In genomic region chr22:45036154-45036553, GRCh38 we compare ENCODE assay signal across 17 cellular contexts. TPM values are rescaled to one million over a fixed set of nuclear protein-coding genes. Genes with fewer than 3 reads are reported as not detected.
DNase-seq lines count a peak whose midpoint lies in the region; ATAC-seq, FAIRE-seq and TF ChIP-seq lines count a peak whose summit lies in the region.
"Had no signal": no experiment of that assay in that cellular context is flagged by ENCODE, and none has a peak within 500 bp of the region (broad histone marks: within the 10 kb centered on the region; RNA-seq: fewer than 3 reads in every experiment).

No MANE protein-coding gene starts in this region.

- H3K79me2 ChIP-seq in astrocyte (ENCODE audit: insufficient read depth, low read length) (no peaks in the 10 kb centered on the region), neural progenitor cell (ENCODE audit: low read depth) (no peaks in the 10 kb centered on the region)

- H3K27me3 Mint-ChIP-seq in MCF 10A (ENCODE audit: insufficient read depth, unreplicated experiment) (peaks cover 67% of the 10 kb centered on the region), astrocyte (ENCODE audit: low read depth, unreplicated experiment) (peaks cover 66% of the 10 kb centered on the region), neural progenitor cell (ENCODE audit: insufficient read depth, low read depth) (peaks cover 6% of the 10 kb centered on the region)

- no peaks in the 10 kb centered on the region for H3K9me3 Mint-ChIP-seq in MCF 10A (ENCODE audit: unreplicated experiment)
- peaks cover 8% of the 10 kb centered on the region for H3K9me3 Mint-ChIP-seq in astrocyte (ENCODE audit: unreplicated experiment)
- peaks cover 11% of the 10 kb centered on the region for H3K9me3 Mint-ChIP-seq in neural progenitor cell
- H3K9me3 Mint-ChIP-seq: activated T-cell treated with anti-CD3 and anti-CD28 coated beads, Interleukin-2, amount 50 U/mL, for 4 hours had no signal

- no peak overlapping the region for H3K27ac Mint-ChIP-seq in MCF 10A (ENCODE audit: low read depth, unreplicated experiment)
- no peak overlapping the region for H3K27ac Mint-ChIP-seq in astrocyte (ENCODE audit: unreplicated experiment)
- H3K27ac Mint-ChIP-seq in neural progenitor cell, result no peak overlapping the region
- H3K27ac Mint-ChIP-seq: activated CD4-positive, alpha-beta T cell treated with anti-CD3 and anti-CD28 coated beads, Interleukin-2, amount 10 ng/mL, durations not matched to agents 7 days and 5 days; naive B cell had no signal

- H3K4me3 Mint-ChIP-seq in MCF 10A (ENCODE audit: unreplicated experiment), result no peak overlapping the region
- no peak overlapping the region for H3K4me3 Mint-ChIP-seq in astrocyte (ENCODE audit: unreplicated experiment)
- H3K4me3 Mint-ChIP-seq in neural progenitor cell, result no peak overlapping the region
- H3K4me3 Mint-ChIP-seq: activated CD4-positive, alpha-beta T cell treated with anti-CD3 and anti-CD28 coated beads, Interleukin-2, amount 10 ng/mL, durations not matched to agents 7 days and 5 days; activated T-cell treated with anti-CD3 and anti-CD28 coated beads, Interleukin-2, amount 50 U/mL, for 4 hours; naive B cell had no signal

- TF ChIP-seq CTCF in MCF 10A (IDR thresholded peaks at IDR 0.05; ENCODE audit: unreplicated experiment), result no peak
- no peak for TF ChIP-seq CTCF in breast epithelium (IDR thresholded peaks at IDR 0.05)
- no peak for TF ChIP-seq CTCF in astrocyte (IDR thresholded peaks at IDR 0.05; ENCODE audit: insufficient read depth, low read depth, low read length)
- TF ChIP-seq CTCF in lower lobe of right lung (IDR thresholded peaks at IDR 0.05), result no peak
- TF ChIP-seq CTCF in ascending aorta (IDR thresholded peaks at IDR 0.05), result no peak
- TF ChIP-seq CTCF in neural progenitor cell (IDR thresholded peaks at IDR 0.05), result no peak

- DNase-seq in MCF 10A (ENCODE audit: unreplicated experiment), result peak; percentile 23
- no peak for DNase-seq in breast epithelium (ENCODE audit: low spot score in 2 of 2)
- DNase-seq in astrocyte (ENCODE audit: low read depth), result peak; percentile 46
- peak; percentile 45 for DNase-seq in lower lobe of right lung
- no peak for DNase-seq in activated CD4-positive, alpha-beta T cell treated with anti-CD3 and anti-CD28 coated beads for 4 hours
- no peak for DNase-seq in ascending aorta (ENCODE audit: low spot score in 2 of 2)
- DNase-seq in neural progenitor cell (ENCODE audit: low spot score), result no peak
- DNase-seq: activated CD4-positive, alpha-beta T cell treated with anti-CD3 and anti-CD28 coated beads, Interleukin-2, amount 10 ng/mL, durations not matched to agents 7 days and 5 days; activated T-cell treated with anti-CD3 and anti-CD28 coated beads, Interleukin-2, amount 50 U/mL, for 4 hours; naive B cell; NCI-H2081; retina had no signal

- H2AFZ ChIP-seq in astrocyte (ENCODE audit: low read depth, low read length), result no peak overlapping the region
- no peak overlapping the region for H2AFZ ChIP-seq in neural progenitor cell (replicated peaks)

- no peak overlapping the region for H3K4me3 ChIP-seq in breast epithelium
- no peak overlapping the region for H3K4me3 ChIP-seq in astrocyte (ENCODE audit: insufficient read depth, low read depth, low read length)
- H3K4me3 ChIP-seq in lower lobe of right lung, result no peak overlapping the region
- H3K4me3 ChIP-seq in ascending aorta, result no peak overlapping the region
- no peak overlapping the region for H3K4me3 ChIP-seq in neural progenitor cell
- H3K4me3 ChIP-seq: SJSA1, suprapubic skin had no signal

- H3K4me1 Mint-ChIP-seq in MCF 10A (ENCODE audit: insufficient read depth, unreplicated experiment) (no peaks in the 10 kb centered on the region), astrocyte (ENCODE audit: low read depth, unreplicated experiment) (no peaks in the 10 kb centered on the region), neural progenitor cell (peaks cover 3% of the 10 kb centered on the region)
- H3K4me1 Mint-ChIP-seq: activated CD4-positive, alpha-beta T cell treated with anti-CD3 and anti-CD28 coated beads, Interleukin-2, amount 10 ng/mL, durations not matched to agents 7 days and 5 days; naive B cell had no signal

- no peaks in the 10 kb centered on the region for H3K36me3 ChIP-seq in breast epithelium
- no peaks in the 10 kb centered on the region for H3K36me3 ChIP-seq in astrocyte (ENCODE audit: insufficient read depth, low read length)
- H3K36me3 ChIP-seq in lower lobe of right lung, result no peaks in the 10 kb centered on the region
- no peaks in the 10 kb centered on the region for H3K36me3 ChIP-seq in ascending aorta
- no peaks in the 10 kb centered on the region for H3K36me3 ChIP-seq in neural progenitor cell
- H3K36me3 ChIP-seq: SJSA1, suprapubic skin had no signal

- no peaks in the 10 kb centered on the region for H4K20me1 ChIP-seq in astrocyte (ENCODE audit: insufficient read depth, low read length)
- H4K20me1 ChIP-seq in neural progenitor cell (ENCODE audit: low read depth), result no peaks in the 10 kb centered on the region

- intact Hi-C loops in MCF 10A (cut with micrococcal nuclease), result no loop called here
- intact Hi-C loops in breast epithelium (cut with DNase I; ENCODE audit: low total_unique reads), result no loop called here
- intact Hi-C loops in lower lobe of right lung (cut with DNase I), result no loop called here
- intact Hi-C loops in ascending aorta (cut with DNase I), result no loop called here

- FAIRE-seq in astrocyte (lab: Jason Lieb, UNC), result no peak

- H3K9ac ChIP-seq in astrocyte (ENCODE audit: low read length) (no peak overlapping the region), neural progenitor cell (no peak overlapping the region)

- H3K4me1 ChIP-seq in breast epithelium, result no peaks in the 10 kb centered on the region
- H3K4me1 ChIP-seq in astrocyte (ENCODE audit: insufficient read depth, low read length), result no peaks in the 10 kb centered on the region
- H3K4me1 ChIP-seq in lower lobe of right lung, result no peaks in the 10 kb centered on the region
- no peaks in the 10 kb centered on the region for H3K4me1 ChIP-seq in ascending aorta
- H3K4me1 ChIP-seq in neural progenitor cell, result no peaks in the 10 kb centered on the region
- H3K4me1 ChIP-seq: SJSA1, suprapubic skin had no signal

- CTCF ChIA-PET in MCF 10A (lab: Yijun Ruan, JAX), result no interaction called here

- H3F3A ChIP-seq in neural progenitor cell (ENCODE audit: low read depth), result no peaks in the 10 kb centered on the region

- H3K4me2 ChIP-seq in astrocyte (ENCODE audit: low read length), result peak overlapping the region; percentile 7
- H3K4me2 ChIP-seq in neural progenitor cell, result no peak overlapping the region

- TF ChIP-seq POLR2A in breast epithelium (IDR thresholded peaks at IDR 0.05), result no peak

- BruUV-seq in MCF 10A (replicated peaks; lab: Mats Ljungman, UMichigan), result no TSS peak

- H3K27me3 ChIP-seq in breast epithelium, result peaks cover 0 to 22% of the 10 kb centered on the region in 2 donors
- peaks cover 24% of the 10 kb centered on the region for H3K27me3 ChIP-seq in astrocyte (ENCODE audit: insufficient read depth, low read length)
- peaks cover 9% of the 10 kb centered on the region for H3K27me3 ChIP-seq in lower lobe of right lung (ENCODE audit: low read depth)
- H3K27me3 ChIP-seq in ascending aorta, result no peaks in the 10 kb centered on the region
- no peaks in the 10 kb centered on the region for H3K27me3 ChIP-seq in neural progenitor cell

- H3K9me3 ChIP-seq in breast epithelium (no peaks in the 10 kb centered on the region), astrocyte (ENCODE audit: insufficient read depth, low read depth, low read length) (no peaks in the 10 kb centered on the region), lower lobe of right lung (no peaks in the 10 kb centered on the region), ascending aorta (no peaks in the 10 kb centered on the region), neural progenitor cell (ENCODE audit: low read depth) (no peaks in the 10 kb centered on the region)
- H3K9me3 ChIP-seq: SJSA1, suprapubic skin had no signal

- H3K36me3 Mint-ChIP-seq in MCF 10A (ENCODE audit: insufficient read depth, unreplicated experiment) (peaks cover 4% of the 10 kb centered on the region), astrocyte (ENCODE audit: low read depth, unreplicated experiment) (no peaks in the 10 kb centered on the region), neural progenitor cell (no peaks in the 10 kb centered on the region)
- H3K36me3 Mint-ChIP-seq: naive B cell had no signal

- POLR2A ChIA-PET in MCF 10A (lab: Yijun Ruan, JAX), result no interaction called here

- ATAC-seq in lower lobe of right lung, result peak in 1 of 2 donors; percentile 32
- ATAC-seq in HG02678 (IDR thresholded peaks at IDR 0.05; ENCODE audit: unreplicated experiment), result no peak
- ATAC-seq: activated T-cell treated with anti-CD3 and anti-CD28 coated beads, Interleukin-2, amount 50 U/mL, for 4 hours; left lobe of liver had no signal

- no peak overlapping the region for H3K27ac ChIP-seq in breast epithelium
- no peak overlapping the region for H3K27ac ChIP-seq in astrocyte (ENCODE audit: low read depth, low read length)
- H3K27ac ChIP-seq in lower lobe of right lung, result no peak overlapping the region
- H3K27ac ChIP-seq in ascending aorta, result no peak overlapping the region
- H3K27ac ChIP-seq in neural progenitor cell, result no peak overlapping the region
- H3K27ac ChIP-seq: HL-60, SJSA1, suprapubic skin had no signal

RNA-seq across cellular contexts. Expression of gene PHF21B, which starts 26.3 kb away (rescaled TPM):
- total RNA-seq in MCF 10A (2022) (0.66 and 0.75 TPM in 2 replicates), breast epithelium (1 to 10 TPM in 2 of 3 donors, not detected in 1; 3.6 to 4.1 TPM), astrocyte (6.0 and 6.3 TPM in 2 replicates), lower lobe of right lung (not detected), ascending aorta (not detected), neural progenitor cell (ENCODE audit: low replicate concordance) (6.7 and 22.6 TPM in 2 replicates)
- total RNA-seq: activated CD4-positive, alpha-beta T cell treated with anti-CD3 and anti-CD28 coated beads, Interleukin-2, amount 10 ng/mL, durations not matched to agents 7 days and 5 days; left lobe of liver; suprapubic skin had no signal

Comparison
In these comparisons a context has a peak if more than half of its experiments do, and no peak if none do; other contexts are left out.
1. DNase-seq: peak in MCF 10A (single experiment), astrocyte (single experiment) and lower lobe of right lung (single experiment); none in breast epithelium (0 of 2), activated CD4-positive, alpha-beta T cell treated with anti-CD3 and anti-CD28 coated beads for 4 hours (0 of 2), ascending aorta (0 of 2) and neural progenitor cell (single experiment).